In the genomic region with DNA sequence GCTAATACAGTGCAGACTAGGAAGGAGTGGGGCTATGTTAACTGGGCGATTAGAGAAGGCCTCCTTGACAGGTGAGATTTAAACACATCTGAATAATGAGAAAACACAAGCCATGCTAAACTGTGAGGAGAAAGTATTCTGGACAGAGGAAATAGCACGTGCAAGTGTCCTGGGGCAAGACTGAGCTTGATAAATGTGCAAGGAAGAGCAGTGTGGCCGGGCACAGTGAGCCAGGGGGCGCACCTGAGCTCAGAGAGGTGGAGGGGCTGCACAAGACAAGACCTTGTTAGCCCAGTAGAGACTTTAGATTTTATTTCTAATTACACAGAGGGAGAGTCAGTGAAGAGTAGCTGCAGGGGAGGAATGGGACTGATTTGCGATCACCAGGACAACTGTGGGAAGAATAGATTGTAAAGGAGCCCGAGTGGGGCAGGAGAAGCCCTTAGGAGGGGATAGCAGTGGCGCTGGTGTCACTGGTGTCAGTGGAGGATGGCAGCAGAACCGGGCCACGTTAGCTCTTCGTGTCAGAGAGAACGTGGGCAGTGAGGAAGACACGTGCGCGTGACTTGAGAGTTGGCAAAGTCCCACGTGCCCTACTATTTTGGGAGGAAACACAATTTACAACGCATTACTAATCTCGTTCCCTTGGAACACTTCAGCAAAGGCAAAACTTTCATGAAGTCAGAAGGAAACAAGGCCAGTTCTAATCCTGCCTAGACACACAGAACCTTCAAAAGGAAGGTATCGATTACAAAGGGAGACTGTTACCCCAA, we compare ENCODE assay signal across 1 cellular context.
TF ChIP-seq lines count a peak whose summit lies in the region.

No MANE protein-coding gene starts in this region.

TF ChIP-seq in HCT116, 20 proteins besides CTCF, POLR2A, EP300 and RAD21:
- TF ChIP-seq JUND (IDR thresholded peaks at IDR 0.05) (no peak), ZNF274 (IDR thresholded peaks at IDR 0.05; ENCODE audit: low read depth, low read length) (no peak), SIN3A (IDR thresholded peaks at IDR 0.05; ENCODE audit: low read depth) (no peak), CBX3 (IDR thresholded peaks at IDR 0.05; ENCODE audit: low read depth) (no peak), POLR2AphosphoS5 (IDR thresholded peaks at IDR 0.05; ENCODE audit: low read depth, low read length) (no peak), EZH2phosphoT487 (IDR thresholded peaks at IDR 0.05; ENCODE audit: borderline replicate concordance) (no peak), YY1 (IDR thresholded peaks at IDR 0.05; ENCODE audit: extremely low read depth, insufficient replicate concordance, low read depth, low read length) (no peak), EGR1 (IDR thresholded peaks at IDR 0.05; ENCODE audit: low read depth) (no peak), CEBPB (IDR thresholded peaks at IDR 0.05; ENCODE audit: low read depth) (no peak), ZFX (IDR thresholded peaks at IDR 0.05) (no peak), SP1 (IDR thresholded peaks at IDR 0.05; ENCODE audit: low read depth) (no peak), ELF1 (IDR thresholded peaks at IDR 0.05; ENCODE audit: borderline replicate concordance, low read depth) (no peak), EZH2 (IDR thresholded peaks at IDR 0.05) (no peak), SRF (IDR thresholded peaks at IDR 0.05; ENCODE audit: low read depth) (no peak)
- TF ChIP-seq, protein P1, sequence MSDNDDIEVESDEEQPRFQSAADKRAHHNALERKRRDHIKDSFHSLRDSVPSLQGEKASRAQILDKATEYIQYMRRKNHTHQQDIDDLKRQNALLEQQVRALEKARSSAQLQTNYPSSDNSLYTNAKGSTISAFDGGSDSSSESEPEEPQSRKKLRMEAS (IDR thresholded peaks at IDR 0.05) = no peak
- TF ChIP-seq, protein P2, sequence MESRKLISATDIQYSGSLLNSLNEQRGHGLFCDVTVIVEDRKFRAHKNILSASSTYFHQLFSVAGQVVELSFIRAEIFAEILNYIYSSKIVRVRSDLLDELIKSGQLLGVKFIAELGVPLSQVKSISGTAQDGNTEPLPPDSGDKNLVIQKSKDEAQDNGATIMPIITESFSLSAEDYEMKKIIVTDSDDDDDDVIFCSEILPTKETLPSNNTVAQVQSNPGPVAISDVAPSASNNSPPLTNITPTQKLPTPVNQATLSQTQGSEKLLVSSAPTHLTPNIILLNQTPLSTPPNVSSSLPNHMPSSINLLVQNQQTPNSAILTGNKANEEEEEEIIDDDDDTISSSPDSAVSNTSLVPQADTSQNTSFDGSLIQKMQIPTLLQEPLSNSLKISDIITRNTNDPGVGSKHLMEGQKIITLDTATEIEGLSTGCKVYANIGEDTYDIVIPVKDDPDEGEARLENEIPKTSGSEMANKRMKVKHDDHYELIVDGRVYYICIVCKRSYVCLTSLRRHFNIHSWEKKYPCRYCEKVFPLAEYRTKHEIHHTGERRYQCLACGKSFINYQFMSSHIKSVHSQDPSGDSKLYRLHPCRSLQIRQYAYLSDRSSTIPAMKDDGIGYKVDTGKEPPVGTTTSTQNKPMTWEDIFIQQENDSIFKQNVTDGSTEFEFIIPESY (IDR thresholded peaks at IDR 0.05; ENCODE audit: extremely low read depth, insufficient replicate concordance, low read length) = no peak
- TF ChIP-seq, protein P3, sequence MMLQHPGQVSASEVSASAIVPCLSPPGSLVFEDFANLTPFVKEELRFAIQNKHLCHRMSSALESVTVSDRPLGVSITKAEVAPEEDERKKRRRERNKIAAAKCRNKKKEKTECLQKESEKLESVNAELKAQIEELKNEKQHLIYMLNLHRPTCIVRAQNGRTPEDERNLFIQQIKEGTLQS (IDR thresholded peaks at IDR 0.05) = no peak
TF ChIP-seq in HCT116: peak in this region for 0.
